In genomic region chr18:31510319-31510718, GRCh38 we compare ENCODE assay signal across 2 cellular contexts.
TF ChIP-seq lines count a peak whose summit lies in the region.

No MANE protein-coding gene starts in this region.

TF ChIP-seq in HepG2, 621 proteins besides CTCF, POLR2A, EP300 and RAD21 (continued from another document and continues in another):
- TF ChIP-seq SOX13 (IDR thresholded peaks at IDR 0.05) = no peak
- peak in 1 of 2 experiments; percentile 45; a peak in 1 of 4 replicates for TF ChIP-seq SOX13 (CRISPR knock-in tag; conservative IDR thresholded peaks at IDR 0.05 in 1 of 2, IDR thresholded peaks at IDR 0.05 in 1 of 2)
- TF ChIP-seq NR2F6 (IDR thresholded peaks at IDR 0.05) = peak; percentile 45; the same call in 1 of the 2 replicates
- TF ChIP-seq NR2F6 (CRISPR knock-in tag; IDR thresholded peaks at IDR 0.05) = no peak
- TF ChIP-seq MAFK (conservative IDR thresholded peaks at IDR 0.05 in 1 of 2, IDR thresholded peaks at IDR 0.05 in 1 of 2; ENCODE audit: low read length in 2 of 2) = peak; percentile 75 to 86
- TF ChIP-seq ZBTB2 (CRISPR knock-in tag; IDR thresholded peaks at IDR 0.05; ENCODE audit: low read depth) = no peak
- TF ChIP-seq ZNF670 (CRISPR knock-in tag; IDR thresholded peaks at IDR 0.05; ENCODE audit: borderline replicate concordance) = no peak
- peak; percentile 78 for TF ChIP-seq FOSL2 (CRISPR knock-in tag; IDR thresholded peaks at IDR 0.05)
- peak; percentile 65 for TF ChIP-seq MAFF (IDR thresholded peaks at IDR 0.05; ENCODE audit: low read depth, low read length)
- 0 out of 2 replicates have a peak, but pooled peaks have one; percentile 22 for TF ChIP-seq BCL6 (CRISPR knock-in tag; IDR thresholded peaks at IDR 0.05)
- no peak for TF ChIP-seq JUND (CRISPR knock-in tag; IDR thresholded peaks at IDR 0.05)
- peak; percentile 94; the same call in 1 of the 2 replicates for TF ChIP-seq HOXD1 (CRISPR knock-in tag; IDR thresholded peaks at IDR 0.05)
- peak; percentile 78 for TF ChIP-seq GATAD2A (CRISPR knock-in tag; IDR thresholded peaks at IDR 0.05)
- no peak for TF ChIP-seq ONECUT2 (CRISPR knock-in tag; IDR thresholded peaks at IDR 0.05)
- TF ChIP-seq SOX6 (IDR thresholded peaks at IDR 0.05) = no peak
- TF ChIP-seq SOX6 (CRISPR knock-in tag; IDR thresholded peaks at IDR 0.05) = peak; percentile 34; the same call in 1 of the 2 replicates
- no peak for TF ChIP-seq HMGA1 (CRISPR knock-in tag; conservative IDR thresholded peaks at IDR 0.05)
- TF ChIP-seq PPARG (CRISPR knock-in tag; conservative IDR thresholded peaks at IDR 0.05) = peak; percentile 51; the same call in 1 of the 2 replicates
- no peak for TF ChIP-seq ZBTB26 (CRISPR knock-in tag; IDR thresholded peaks at IDR 0.05; ENCODE audit: borderline replicate concordance)
- TF ChIP-seq FOXA3 (CRISPR knock-in tag; IDR thresholded peaks at IDR 0.05) = peak; percentile 42; the same call in 1 of the 2 replicates
- TF ChIP-seq SOX5 (CRISPR knock-in tag; IDR thresholded peaks at IDR 0.05; ENCODE audit: borderline replicate concordance) = peak; percentile 32; the same call in 1 of the 2 replicates
- TF ChIP-seq HOXA5 (CRISPR knock-in tag; IDR thresholded peaks at IDR 0.05) = peak; percentile 88
- TF ChIP-seq ZGPAT (CRISPR knock-in tag; IDR thresholded peaks at IDR 0.05) = 0 out of 2 replicates have a peak, but pooled peaks have one; percentile 23

TF ChIP-seq in SK-N-SH treated with all-trans-retinoic acid at 6 μM for 48 hours, 23 proteins besides CTCF, POLR2A, EP300 and RAD21 (continued from another document):
- TF ChIP-seq POU6F1 (CRISPR knock-in tag; IDR thresholded peaks at IDR 0.05; ENCODE audit: borderline replicate concordance, low read depth) = no peak
- no peak for TF ChIP-seq ESRRG (CRISPR knock-in tag; IDR thresholded peaks at IDR 0.05)
- no peak for TF ChIP-seq ARNTL (CRISPR knock-in tag; IDR thresholded peaks at IDR 0.05; ENCODE audit: borderline replicate concordance, low read depth)
- no peak for TF ChIP-seq ZNF8 (CRISPR knock-in tag; IDR thresholded peaks at IDR 0.05)
- TF ChIP-seq PPARA (CRISPR knock-in tag; IDR thresholded peaks at IDR 0.05; ENCODE audit: borderline replicate concordance) = no peak
- no peak for TF ChIP-seq CREB5 (CRISPR knock-in tag; IDR thresholded peaks at IDR 0.05; ENCODE audit: low read depth)
- TF ChIP-seq TSHZ2 (CRISPR knock-in tag; IDR thresholded peaks at IDR 0.05) = no peak
- no peak for TF ChIP-seq ZFP30 (CRISPR knock-in tag; IDR thresholded peaks at IDR 0.05)
- no peak for TF ChIP-seq CSDC2 (CRISPR knock-in tag; IDR thresholded peaks at IDR 0.05)
- TF ChIP-seq CSRNP3 (CRISPR knock-in tag; IDR thresholded peaks at IDR 0.05) = no peak
- TF ChIP-seq RARB (CRISPR knock-in tag; IDR thresholded peaks at IDR 0.05) = no peak
- TF ChIP-seq PATZ1 (CRISPR knock-in tag; IDR thresholded peaks at IDR 0.05; ENCODE audit: borderline replicate concordance) = no peak
TF ChIP-seq in SK-N-SH treated with all-trans-retinoic acid at 6 μM for 48 hours: peak in this region for 0.
